ENCODE assay signal across 11 cellular contexts in genomic region chrX:17613979-17614572, GRCh38.
DNase-seq lines count a peak whose midpoint lies in the region; FAIRE-seq and TF ChIP-seq lines count a peak whose summit lies in the region.
"Had no signal": no experiment of that assay in that cellular context is flagged by ENCODE, and none has a peak within 500 bp of the region (broad histone marks: within the 10 kb centered on the region; RNA-seq: fewer than 3 reads in every experiment).

No MANE protein-coding gene starts in this region.

- H3K27me3 ChIP-seq in adrenal gland (no peaks in the 10 kb centered on the region), prostate gland (replicated peaks; ENCODE audit: insufficient read depth) (no peaks in the 10 kb centered on the region)

- H3K9me3 ChIP-seq in adrenal gland (replicated peaks in 1 of 3) (no peaks in the 10 kb centered on the region), prostate gland (no peaks in the 10 kb centered on the region)

- FAIRE-seq in GM19239 (lab: Jason Lieb, UNC): peak; percentile 93

- no peak overlapping the region for H3K4me3 ChIP-seq in AG09309 (ENCODE audit: control insufficient read depth, low read depth, low read length)
- no peak overlapping the region for H3K4me3 ChIP-seq in adrenal gland
- no peak overlapping the region for H3K4me3 ChIP-seq in prostate gland

- 36 to 63% (median 54%) methylated on average over 4 to 5 of the region's 5 CpGs for WGBS in adrenal gland, 4 donors
- WGBS in prostate gland: 28% methylated on average over 4 of the region's 5 CpGs

- no peak for TF ChIP-seq POLR2A in adrenal gland (IDR thresholded peaks at IDR 0.05)
- no peak for TF ChIP-seq POLR2A in prostate gland (IDR thresholded peaks at IDR 0.05)

- no peak for TF ChIP-seq CTCF in AG09309 (IDR thresholded peaks at IDR 0.05; ENCODE audit: control insufficient read depth, insufficient read depth, low read depth, low read length, missing control alignments)
- TF ChIP-seq CTCF in adrenal gland (IDR thresholded peaks at IDR 0.05): no peak
- no peak for TF ChIP-seq CTCF in prostate gland (IDR thresholded peaks at IDR 0.05)

- DNase-seq in AG09309 (ENCODE audit: low read depth): peak; percentile 21
- no peak for DNase-seq in GM19239 (ENCODE audit: insufficient read length, low spot score)
- DNase-seq in M059J (ENCODE audit: low read depth): peak; percentile 89
- peak; percentile 39 to 69 (median 57) for DNase-seq in adrenal gland
- no peak for DNase-seq in substantia nigra (lab: John Stamatoyannopoulos, UW)
- DNase-seq in germinal center (ENCODE audit: low spot score): no peak
- no peak for DNase-seq in LoVo (ENCODE audit: low spot score)
- no peak for DNase-seq in prostate gland (ENCODE audit: low spot score)
- DNase-seq: activated gamma-delta T cell treated with Interleukin-2 at 50 U/mL for 16 hours; CD4-positive, CD25-positive, alpha-beta regulatory T cell; KG1 had no signal

- H3K27ac ChIP-seq in adrenal gland (peak overlapping the region in 1 of 5 donors; percentile 35), substantia nigra (ENCODE audit: low read depth, low read length, poor library complexity, severe bottlenecking) (no peak overlapping the region), prostate gland (no peak overlapping the region)

- H3K36me3 ChIP-seq in adrenal gland (replicated peaks in 1 of 2) (no peaks in the 10 kb centered on the region), prostate gland (no peaks in the 10 kb centered on the region)

- intact Hi-C loops in adrenal gland (cut with DNase I): no loop called here
- intact Hi-C loops in prostate gland (cut with DNase I): no loop called here

- no peaks in the 10 kb centered on the region for H3K4me1 ChIP-seq in adrenal gland (replicated peaks in 1 of 2)
- no peaks in the 10 kb centered on the region for H3K4me1 ChIP-seq in prostate gland (replicated peaks)

Comparison
In these comparisons a context has a peak if more than half of its experiments do, and no peak if none do; other contexts are left out.
1. DNase-seq: peak in AG09309 (single experiment), M059J (single experiment) and adrenal gland (7 of 7); none in GM19239 (single experiment), substantia nigra (0 of 49), germinal center (single experiment), LoVo (single experiment) and prostate gland (single experiment).